8 cellular contexts compared by ENCODE assay signal in the genomic region with DNA sequence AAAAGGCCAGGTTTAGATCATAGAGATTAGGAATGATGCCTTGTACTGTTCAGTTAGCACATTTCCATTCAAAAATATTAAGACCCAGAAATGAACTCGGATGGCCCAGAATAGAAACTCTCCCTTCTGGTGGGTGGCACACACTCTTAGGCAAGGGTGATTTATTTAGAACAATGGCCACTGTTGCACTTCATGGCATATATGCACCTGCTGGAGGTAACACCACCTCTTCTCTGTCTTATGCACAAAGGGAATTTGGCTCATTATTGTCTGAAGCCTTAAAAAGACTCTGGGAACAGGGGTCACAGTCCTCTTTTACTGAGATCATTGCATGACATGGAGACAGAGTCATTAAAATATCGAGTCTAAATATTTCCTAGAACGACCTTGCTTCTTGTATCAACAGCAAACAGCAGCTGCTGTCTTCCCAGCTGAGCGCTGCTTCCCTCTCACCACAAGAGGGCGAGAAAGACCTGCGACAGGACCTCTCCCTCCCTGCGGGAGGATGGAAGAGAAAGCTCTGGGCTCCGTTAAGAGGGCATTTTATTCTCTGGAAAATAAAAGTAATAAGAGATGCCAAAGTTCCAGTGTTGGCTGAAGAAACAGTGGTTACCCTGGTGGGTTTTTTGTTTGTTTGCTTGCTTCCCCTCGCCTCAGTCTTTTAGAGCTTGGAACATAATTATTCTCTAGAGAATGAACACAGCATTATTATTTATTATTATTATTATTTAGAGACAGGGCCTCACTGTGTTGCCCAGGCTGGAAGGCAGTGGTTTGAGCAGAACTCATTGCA. TPM values are rescaled to one million over a fixed set of nuclear protein-coding genes. Genes with fewer than 3 reads are reported as not detected.
DNase-seq lines count a peak whose midpoint lies in the region; ATAC-seq and TF ChIP-seq lines count a peak whose summit lies in the region.

No MANE protein-coding gene starts in this region.

- no peaks in the 10 kb centered on the region for H3K4me1 ChIP-seq in breast epithelium

- TF ChIP-seq POLR2A in breast epithelium (IDR thresholded peaks at IDR 0.05): no peak

- intact Hi-C loops in breast epithelium (cut with DNase I; ENCODE audit: low total_unique reads): no loop called here

- H3K27ac ChIP-seq in VCaP (no peak overlapping the region), breast epithelium (no peak overlapping the region)

- peak; percentile 86 for DNase-seq in AG08396 (ENCODE audit: low spot score)
- peak; percentile 34 for DNase-seq in NCI-H2171 (lab: John Stamatoyannopoulos, UW)
- peak; percentile 61 to 78 for DNase-seq in breast epithelium (ENCODE audit: low spot score in 2 of 2)
- peak; percentile 93 for DNase-seq in islet precursor cell
- DNase-seq in stimulated activated CD4-positive, alpha-beta T cell treated with anti-CD3 and anti-CD28 coated beads, Interleukin-15, amount 100 ng/mL, for 24 hours: peak; percentile 77

- peak; percentile 80 for ATAC-seq in GM18861 (IDR thresholded peaks at IDR 0.05; ENCODE audit: unreplicated experiment)
- ATAC-seq in HG03066 (IDR thresholded peaks at IDR 0.05; ENCODE audit: low read depth, unreplicated experiment): peak; percentile 59

- H3K4me3 ChIP-seq in breast epithelium: no peak overlapping the region

- H3K9me3 ChIP-seq in breast epithelium: no peaks in the 10 kb centered on the region

- peak; percentile 97 for TF ChIP-seq CTCF in VCaP (conservative IDR thresholded peaks at IDR 0.05)
- TF ChIP-seq CTCF in breast epithelium (IDR thresholded peaks at IDR 0.05): peak; percentile 81 to 96 (median 88)

- peaks cover 0 to 7% of the 10 kb centered on the region in 2 donors for H3K27me3 ChIP-seq in breast epithelium

- H3K36me3 ChIP-seq in breast epithelium: no peaks in the 10 kb centered on the region

RNA-seq across cellular contexts. Expression of gene BAMBI, which starts 13.5 kb away (rescaled TPM):
- total RNA-seq in breast epithelium: 10 to 100 TPM in 1 of 3 donors, 1 to 10 TPM in 2; 3.4 to 41.9 (median 7.5) TPM

Comparison
In these comparisons a context has a peak if more than half of its experiments do, and no peak if none do; other contexts are left out.
1. DNase-seq: peak in every context shown above with its lines; median percentile 93 in islet precursor cell; 86 in AG08396; 77 in stimulated activated CD4-positive, alpha-beta T cell treated with anti-CD3 and anti-CD28 coated beads, Interleukin-15, amount 100 ng/mL, for 24 hours; 70 in breast epithelium; 34 in NCI-H2171.